In genomic region chr9:899440-900184, GRCh38 we compare ENCODE assay signal across 1 cellular context.
TF ChIP-seq lines count a peak whose summit lies in the region.

No MANE protein-coding gene starts in this region.

TF ChIP-seq in HEK293, 187 proteins besides CTCF, POLR2A, EP300 and RAD21 (continued from another document and continues in another):
- TF ChIP-seq PRDM1 (tag by site-specific recombination; IDR thresholded peaks at IDR 0.05) (no peak), ZNF629 (tag by site-specific recombination; IDR thresholded peaks at IDR 0.05) (peak; percentile 61; the same call in 1 of the 2 replicates), SP3 (tag by site-specific recombination; IDR thresholded peaks at IDR 0.05) (no peak), ZNF791 (tag by site-specific recombination; IDR thresholded peaks at IDR 0.05) (no peak), ZEB2 (tag by site-specific recombination; IDR thresholded peaks at IDR 0.05) (peak; percentile 54; the same call in 1 of the 2 replicates), ZNF501 (tag by site-specific recombination; IDR thresholded peaks at IDR 0.05) (no peak), ZBTB8A (tag by site-specific recombination; IDR thresholded peaks at IDR 0.05) (peak; percentile 65), YY1 (tag by site-specific recombination; IDR thresholded peaks at IDR 0.05) (no peak), ZNF174 (tag by site-specific recombination; IDR thresholded peaks at IDR 0.05) (no peak), TCF7L2 (IDR thresholded peaks at IDR 0.05; ENCODE audit: borderline replicate concordance, low read depth, low read length) (peak; percentile 34; the same call in 1 of the 2 replicates), ZNF223 (tag by site-specific recombination; IDR thresholded peaks at IDR 0.05) (no peak), ZNF585B (tag by site-specific recombination; IDR thresholded peaks at IDR 0.05) (no peak), BCL11B (tag by site-specific recombination; IDR thresholded peaks at IDR 0.05; ENCODE audit: low read depth) (no peak), ZSCAN23 (tag by site-specific recombination; IDR thresholded peaks at IDR 0.05) (no peak), ATF2 (tag by site-specific recombination; IDR thresholded peaks at IDR 0.05; ENCODE audit: low read depth) (no peak), ZNF350 (tag by site-specific recombination; IDR thresholded peaks at IDR 0.05) (no peak), ZNF132 (tag by site-specific recombination; IDR thresholded peaks at IDR 0.05; ENCODE audit: borderline replicate concordance) (no peak), ZNF324 (tag by site-specific recombination; IDR thresholded peaks at IDR 0.05) (no peak), ZNF23 (tag by site-specific recombination; IDR thresholded peaks at IDR 0.05; ENCODE audit: borderline replicate concordance) (no peak), ZFP69B (tag by site-specific recombination; IDR thresholded peaks at IDR 0.05) (0 out of 2 replicates have a peak, but pooled peaks have one; percentile 39), ZNF843 (tag by site-specific recombination; IDR thresholded peaks at IDR 0.05) (peak; percentile 94), ZNF623 (tag by site-specific recombination; IDR thresholded peaks at IDR 0.05) (no peak), SETDB1 (IDR thresholded peaks at IDR 0.05; ENCODE audit: insufficient read length, low read length) (peak; percentile 30), ZNF280D (tag by site-specific recombination; IDR thresholded peaks at IDR 0.05) (no peak), SP2 (tag by site-specific recombination; IDR thresholded peaks at IDR 0.05) (no peak), ZNF140 (tag by site-specific recombination; IDR thresholded peaks at IDR 0.05) (no peak), SP7 (tag by site-specific recombination; IDR thresholded peaks at IDR 0.05) (peak; percentile 86), ZNF701 (tag by site-specific recombination; IDR thresholded peaks at IDR 0.05) (no peak), RBAK (tag by site-specific recombination; IDR thresholded peaks at IDR 0.05) (no peak), ZNF571 (tag by site-specific recombination; IDR thresholded peaks at IDR 0.05) (no peak), KLF8 (tag by site-specific recombination; IDR thresholded peaks at IDR 0.05) (0 out of 2 replicates have a peak, but pooled peaks have one; percentile 51), ZSCAN30 (tag by site-specific recombination; IDR thresholded peaks at IDR 0.05) (peak; percentile 67; the same call in 1 of the 2 replicates), PRDM10 (tag by site-specific recombination; IDR thresholded peaks at IDR 0.05) (peak; percentile 95), GLIS2 (tag by site-specific recombination; IDR thresholded peaks at IDR 0.05) (no peak), ZNF530 (tag by site-specific recombination; IDR thresholded peaks at IDR 0.05; ENCODE audit: low read depth) (no peak), MYNN (tag by site-specific recombination; IDR thresholded peaks at IDR 0.05; ENCODE audit: borderline replicate concordance) (no peak), ZNF354C (tag by site-specific recombination; IDR thresholded peaks at IDR 0.05; ENCODE audit: borderline replicate concordance, low read depth) (no peak), ZNF155 (tag by site-specific recombination; IDR thresholded peaks at IDR 0.05) (no peak), ZNF654 (tag by site-specific recombination; IDR thresholded peaks at IDR 0.05; ENCODE audit: low read depth) (no peak), FEZF1 (tag by site-specific recombination; IDR thresholded peaks at IDR 0.05) (peak; percentile 97), ZNF658 (tag by site-specific recombination; IDR thresholded peaks at IDR 0.05) (no peak), ZNF544 (tag by site-specific recombination; IDR thresholded peaks at IDR 0.05) (no peak), ZNF37A (tag by site-specific recombination; IDR thresholded peaks at IDR 0.05) (no peak), ZNF776 (tag by site-specific recombination; IDR thresholded peaks at IDR 0.05; ENCODE audit: borderline replicate concordance) (no peak), KLF16 (tag by site-specific recombination; IDR thresholded peaks at IDR 0.05) (no peak), HOXC10 (CRISPR knock-in tag; IDR thresholded peaks at IDR 0.05) (no peak), WT1 (tag by site-specific recombination; IDR thresholded peaks at IDR 0.05) (peak; percentile 98), HOXA7 (CRISPR knock-in tag; IDR thresholded peaks at IDR 0.05; ENCODE audit: borderline replicate concordance) (no peak), ZSCAN16 (tag by site-specific recombination; IDR thresholded peaks at IDR 0.05) (no peak), ZNF16 (tag by site-specific recombination; IDR thresholded peaks at IDR 0.05; ENCODE audit: low read depth) (no peak), MEIS1 (CRISPR knock-in tag; IDR thresholded peaks at IDR 0.05; ENCODE audit: borderline replicate concordance) (no peak), ZNF423 (tag by site-specific recombination; IDR thresholded peaks at IDR 0.05) (no peak), ZNF768 (tag by site-specific recombination; IDR thresholded peaks at IDR 0.05) (no peak)
- TF ChIP-seq, protein P1, sequence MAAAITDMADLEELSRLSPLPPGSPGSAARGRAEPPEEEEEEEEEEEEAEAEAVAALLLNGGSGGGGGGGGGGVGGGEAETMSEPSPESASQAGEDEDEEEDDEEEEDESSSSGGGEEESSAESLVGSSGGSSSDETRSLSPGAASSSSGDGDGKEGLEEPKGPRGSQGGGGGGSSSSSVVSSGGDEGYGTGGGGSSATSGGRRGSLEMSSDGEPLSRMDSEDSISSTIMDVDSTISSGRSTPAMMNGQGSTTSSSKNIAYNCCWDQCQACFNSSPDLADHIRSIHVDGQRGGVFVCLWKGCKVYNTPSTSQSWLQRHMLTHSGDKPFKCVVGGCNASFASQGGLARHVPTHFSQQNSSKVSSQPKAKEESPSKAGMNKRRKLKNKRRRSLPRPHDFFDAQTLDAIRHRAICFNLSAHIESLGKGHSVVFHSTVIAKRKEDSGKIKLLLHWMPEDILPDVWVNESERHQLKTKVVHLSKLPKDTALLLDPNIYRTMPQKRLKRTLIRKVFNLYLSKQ (tag by site-specific recombination; IDR thresholded peaks at IDR 0.05; ENCODE audit: borderline replicate concordance), result no peak
- TF ChIP-seq, protein P2, sequence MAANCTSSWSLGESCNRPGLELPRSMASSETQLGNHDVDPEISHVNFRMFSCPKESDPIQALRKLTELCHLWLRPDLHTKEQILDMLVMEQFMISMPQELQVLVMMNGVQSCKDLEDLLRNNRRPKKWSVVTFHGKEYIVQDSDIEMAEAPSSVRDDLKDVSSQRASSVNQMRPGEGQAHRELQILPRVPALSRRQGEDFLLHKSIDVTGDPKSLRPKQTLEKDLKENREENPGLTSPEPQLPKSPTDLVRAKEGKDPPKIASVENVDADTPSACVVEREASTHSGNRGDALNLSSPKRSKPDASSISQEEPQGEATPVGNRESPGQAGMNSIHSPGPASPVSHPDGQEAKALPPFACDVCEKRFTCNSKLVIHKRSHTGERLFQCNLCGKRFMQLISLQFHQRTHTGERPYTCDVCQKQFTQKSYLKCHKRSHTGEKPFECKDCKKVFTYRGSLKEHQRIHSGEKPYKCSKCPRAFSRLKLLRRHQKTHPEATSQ (tag by site-specific recombination; IDR thresholded peaks at IDR 0.05), result no peak
- TF ChIP-seq, protein P3, sequence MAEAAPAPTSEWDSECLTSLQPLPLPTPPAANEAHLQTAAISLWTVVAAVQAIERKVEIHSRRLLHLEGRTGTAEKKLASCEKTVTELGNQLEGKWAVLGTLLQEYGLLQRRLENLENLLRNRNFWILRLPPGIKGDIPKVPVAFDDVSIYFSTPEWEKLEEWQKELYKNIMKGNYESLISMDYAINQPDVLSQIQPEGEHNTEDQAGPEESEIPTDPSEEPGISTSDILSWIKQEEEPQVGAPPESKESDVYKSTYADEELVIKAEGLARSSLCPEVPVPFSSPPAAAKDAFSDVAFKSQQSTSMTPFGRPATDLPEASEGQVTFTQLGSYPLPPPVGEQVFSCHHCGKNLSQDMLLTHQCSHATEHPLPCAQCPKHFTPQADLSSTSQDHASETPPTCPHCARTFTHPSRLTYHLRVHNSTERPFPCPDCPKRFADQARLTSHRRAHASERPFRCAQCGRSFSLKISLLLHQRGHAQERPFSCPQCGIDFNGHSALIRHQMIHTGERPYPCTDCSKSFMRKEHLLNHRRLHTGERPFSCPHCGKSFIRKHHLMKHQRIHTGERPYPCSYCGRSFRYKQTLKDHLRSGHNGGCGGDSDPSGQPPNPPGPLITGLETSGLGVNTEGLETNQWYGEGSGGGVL (tag by site-specific recombination; IDR thresholded peaks at IDR 0.05), result peak; percentile 21; the same call in 1 of the 2 replicates
- TF ChIP-seq, protein P4, sequence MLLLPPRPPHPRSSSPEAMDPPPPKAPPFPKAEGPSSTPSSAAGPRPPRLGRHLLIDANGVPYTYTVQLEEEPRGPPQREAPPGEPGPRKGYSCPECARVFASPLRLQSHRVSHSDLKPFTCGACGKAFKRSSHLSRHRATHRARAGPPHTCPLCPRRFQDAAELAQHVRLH (tag by site-specific recombination; IDR thresholded peaks at IDR 0.05), result peak; percentile 86
- TF ChIP-seq, protein P5, sequence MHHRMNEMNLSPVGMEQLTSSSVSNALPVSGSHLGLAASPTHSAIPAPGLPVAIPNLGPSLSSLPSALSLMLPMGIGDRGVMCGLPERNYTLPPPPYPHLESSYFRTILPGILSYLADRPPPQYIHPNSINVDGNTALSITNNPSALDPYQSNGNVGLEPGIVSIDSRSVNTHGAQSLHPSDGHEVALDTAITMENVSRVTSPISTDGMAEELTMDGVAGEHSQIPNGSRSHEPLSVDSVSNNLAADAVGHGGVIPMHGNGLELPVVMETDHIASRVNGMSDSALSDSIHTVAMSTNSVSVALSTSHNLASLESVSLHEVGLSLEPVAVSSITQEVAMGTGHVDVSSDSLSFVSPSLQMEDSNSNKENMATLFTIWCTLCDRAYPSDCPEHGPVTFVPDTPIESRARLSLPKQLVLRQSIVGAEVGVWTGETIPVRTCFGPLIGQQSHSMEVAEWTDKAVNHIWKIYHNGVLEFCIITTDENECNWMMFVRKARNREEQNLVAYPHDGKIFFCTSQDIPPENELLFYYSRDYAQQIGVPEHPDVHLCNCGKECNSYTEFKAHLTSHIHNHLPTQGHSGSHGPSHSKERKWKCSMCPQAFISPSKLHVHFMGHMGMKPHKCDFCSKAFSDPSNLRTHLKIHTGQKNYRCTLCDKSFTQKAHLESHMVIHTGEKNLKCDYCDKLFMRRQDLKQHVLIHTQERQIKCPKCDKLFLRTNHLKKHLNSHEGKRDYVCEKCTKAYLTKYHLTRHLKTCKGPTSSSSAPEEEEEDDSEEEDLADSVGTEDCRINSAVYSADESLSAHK (tag by site-specific recombination; IDR thresholded peaks at IDR 0.05), result peak; percentile 78; the same call in 1 of the 2 replicates
